In the genomic region with DNA sequence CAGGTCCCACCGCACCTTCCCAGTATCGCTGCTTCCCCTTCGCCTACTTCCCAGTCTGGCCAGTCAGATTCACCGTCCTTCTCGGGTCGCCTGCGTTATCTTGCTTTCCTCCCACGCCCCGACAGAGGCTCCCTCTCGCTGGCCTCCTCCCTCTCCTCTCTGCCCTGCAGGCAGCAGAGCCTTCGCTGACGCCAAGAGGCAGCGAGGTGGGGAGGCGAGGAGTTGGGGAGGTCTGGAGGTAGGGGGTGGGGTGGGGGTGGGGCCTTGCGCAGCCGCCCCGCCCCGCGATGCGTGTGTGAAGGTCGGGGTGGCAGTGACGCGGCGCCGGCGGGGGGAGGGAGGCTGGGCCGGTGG, we compare ENCODE assay signal across 1 cellular context. TPM values are rescaled to one million over a fixed set of nuclear protein-coding genes. Genes with fewer than 3 reads are reported as not detected.
"Had no signal": no experiment of that assay in that cellular context is flagged by ENCODE, and none has a peak within 500 bp of the region (broad histone marks: within the 10 kb centered on the region; RNA-seq: fewer than 3 reads in every experiment).

IQSEC3 (plus strand) TSS at position 340 of the 354 bp plus-strand sequence. CDS start 116 bp downstream, outside the sequence.

RNA-seq across cellular contexts. Expression of gene IQSEC3, which starts in this region (rescaled TPM):
- total RNA-seq: myocyte had no signal
